ENCODE assay signal across 12 cellular contexts in genomic region chr18:3110034-3110752, GRCh38.
"Had no signal": no experiment of that assay in that cellular context is flagged by ENCODE, and none has a peak within 500 bp of the region (broad histone marks: within the 10 kb centered on the region; RNA-seq: fewer than 3 reads in every experiment).

No MANE protein-coding gene starts in this region.

- ATAC-seq: body of pancreas had no signal

- DNase-seq: activated CD4-positive, alpha-beta T cell treated with anti-CD3 and anti-CD28 coated beads, Interleukin-2, amount 50 U/mL, for 1 hour; activated CD4-positive, CD25-positive, alpha-beta regulatory T cell; activated naive CD4-positive, alpha-beta T cell treated with anti-CD3 and anti-CD28 coated beads, Interleukin-2, amount 50 U/mL, for 16 hours; activated T-cell treated with anti-CD3 and anti-CD28 coated beads for 4 hours; body of pancreas; central memory CD4-positive, alpha-beta T cell; erythroblast; hypothalamus; naive B cell; right cardiac atrium; small intestine; thyroid gland had no signal
